9 cellular contexts compared by ENCODE assay signal in genomic region chr9:133188006-133188842, GRCh38.
DNase-seq lines count a peak whose midpoint lies in the region; ATAC-seq and TF ChIP-seq lines count a peak whose summit lies in the region.
"Had no signal": no experiment of that assay in that cellular context is flagged by ENCODE, and none has a peak within 500 bp of the region (broad histone marks: within the 10 kb centered on the region; RNA-seq: fewer than 3 reads in every experiment).

No MANE protein-coding gene starts in this region.

- TF ChIP-seq CTCF in LNCaP clone FGC (IDR thresholded peaks at IDR 0.05; ENCODE audit: control insufficient read depth, extremely low read depth, insufficient read depth) = peak; percentile 34; the same call in 1 of the 2 replicates
- peak; percentile 84 for TF ChIP-seq CTCF in WERI-Rb-1 (IDR thresholded peaks at IDR 0.05; ENCODE audit: low read depth, low read length)
- peak; percentile 22 to 51 (median 33) for TF ChIP-seq CTCF in nephron (IDR thresholded peaks at IDR 0.05; ENCODE audit: unreplicated experiment in 3 of 3)

- H3K4me3 ChIP-seq in LNCaP clone FGC (ENCODE audit: low read depth, low read length) = no peak overlapping the region
- H3K4me3 ChIP-seq in WERI-Rb-1 (ENCODE audit: low read depth, low read length) = no peak overlapping the region
- H3K4me3 ChIP-seq: adrenal gland had no signal

- no peaks in the 10 kb centered on the region for H3K4me1 Mint-ChIP-seq in nephron

- DNase-seq in ELF-1 (ENCODE audit: low read depth, low spot score) (peak; percentile 80), LNCaP clone FGC (ENCODE audit: low read depth) (no peak), WERI-Rb-1 (peak; percentile 84), activated gamma-delta T cell (lab: John Stamatoyannopoulos, UW) (no peak)
- DNase-seq in effector CD8-positive, alpha-beta T cell (lab: John Stamatoyannopoulos, UW) = no peak

- H3K27me3 Mint-ChIP-seq in nephron (ENCODE audit: low read depth) = peaks cover 58% of the 10 kb centered on the region

- no peak overlapping the region for H3K27ac ChIP-seq in WERI-Rb-1
- H3K27ac ChIP-seq: adrenal gland had no signal

- no peaks in the 10 kb centered on the region for H3K9me3 Mint-ChIP-seq in nephron

- no peak overlapping the region for H3K4me3 Mint-ChIP-seq in nephron

- peaks cover 6% of the 10 kb centered on the region for H3K9me3 ChIP-seq in WERI-Rb-1 (ENCODE audit: severe bottlenecking)
- H3K9me3 ChIP-seq: adrenal gland had no signal

- H3K36me3 Mint-ChIP-seq in nephron (ENCODE audit: low read depth) = no peaks in the 10 kb centered on the region

- no peak overlapping the region for H3K27ac Mint-ChIP-seq in nephron

- H3K36me3 ChIP-seq in WERI-Rb-1 = no peaks in the 10 kb centered on the region
- H3K36me3 ChIP-seq: adrenal gland had no signal

- ATAC-seq in GM21423 (IDR thresholded peaks at IDR 0.05; ENCODE audit: unreplicated experiment) (no peak), GM19395 (IDR thresholded peaks at IDR 0.05; ENCODE audit: unreplicated experiment) (no peak)

- peaks cover 26% of the 10 kb centered on the region for H3K27me3 ChIP-seq in WERI-Rb-1 (ENCODE audit: insufficient read depth, low read depth, severe bottlenecking)
- H3K27me3 ChIP-seq: adrenal gland had no signal

Comparison
In these comparisons a context has a peak if more than half of its experiments do, and no peak if none do; other contexts are left out.
1. DNase-seq: peak in ELF-1 (single experiment) and WERI-Rb-1 (single experiment); none in LNCaP clone FGC (single experiment), activated gamma-delta T cell (single experiment) and effector CD8-positive, alpha-beta T cell (single experiment).
2. CTCF ChIP-seq: peak in every context shown above with its lines; median percentile 84 in WERI-Rb-1; 34 in LNCaP clone FGC; 33 in nephron.